Comparison of ENCODE assay signal across 8 cellular contexts in the genomic region with DNA sequence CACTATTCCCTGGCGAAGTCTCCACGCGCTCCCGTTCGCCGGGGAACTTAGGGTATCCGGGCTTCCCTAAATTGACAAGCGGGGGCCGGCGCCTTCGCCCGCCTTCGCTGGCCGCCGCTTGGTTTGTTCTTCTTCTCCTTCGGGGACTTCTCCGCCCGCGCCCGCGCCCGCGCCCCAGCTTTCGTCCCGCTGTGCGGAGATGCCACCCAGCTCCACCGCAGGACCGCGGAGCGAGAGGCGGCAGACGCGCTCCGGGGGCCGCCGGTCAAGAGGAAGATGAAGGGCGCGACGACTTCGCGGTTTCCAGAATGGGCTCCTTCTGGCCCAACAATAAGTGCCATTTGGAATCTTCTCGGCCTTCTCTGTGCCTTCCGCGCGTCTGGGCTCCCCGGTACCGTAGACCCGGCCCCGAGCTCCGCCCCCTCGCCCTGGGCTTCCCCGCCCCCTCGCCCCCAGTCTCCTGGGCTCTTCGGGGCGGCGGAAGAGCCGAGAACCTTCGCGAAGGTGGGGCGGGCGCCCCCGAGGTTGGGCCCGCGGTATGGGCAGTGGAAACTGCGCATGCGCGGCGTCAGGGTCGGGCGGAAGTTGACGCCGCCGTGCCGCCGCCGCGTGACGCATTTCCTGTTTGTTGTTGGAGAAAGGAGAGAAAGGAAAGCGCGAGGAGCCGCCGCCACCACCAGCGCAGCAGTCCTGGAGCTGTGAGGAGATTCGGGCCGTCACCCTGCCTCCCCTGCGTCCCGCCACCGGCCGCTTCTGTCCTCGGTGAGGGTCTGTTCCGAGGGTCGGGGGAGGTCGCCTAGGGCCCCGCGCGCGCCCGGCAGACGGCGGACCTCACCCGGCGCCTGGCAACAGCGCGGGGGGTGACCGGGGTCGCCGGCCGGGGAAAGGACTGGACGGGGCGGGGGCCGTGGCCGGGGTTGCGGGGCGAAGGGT. TPM values are rescaled to one million over a fixed set of nuclear protein-coding genes. Genes with fewer than 3 reads are reported as not detected.
DNase-seq lines count a peak whose midpoint lies in the region; ATAC-seq, FAIRE-seq and TF ChIP-seq lines count a peak whose summit lies in the region.

A gene (plus strand): TSS at position 622 of the 933 bp plus-strand sequence. CDS start 21,569 bp downstream, outside the sequence.

- peak within 1 kb of the TSS; percentile 83 to 93 for H3K4me3 ChIP-seq in kidney (ENCODE audit: low read length in 2 of 2)

- intact Hi-C loops in kidney (cut with DNase I) = no loop called here

- H3K4me1 ChIP-seq in kidney (ENCODE audit: control insufficient read depth in 1 of 2, insufficient read depth in 1 of 2, low read depth in 1 of 2, low read length in 2 of 2) = peaks cover 5 to 6% of the 10 kb centered on the region in 2 donors

- peak; percentile 77 to 82 for DNase-seq in AML-193 (lab: John Stamatoyannopoulos, UW)
- DNase-seq in NCI-H460 (ENCODE audit: extremely low read depth, low read depth) = peak; percentile 91
- DNase-seq in activated CD4-positive, alpha-beta T cell treated with anti-CD3 and anti-CD28 coated beads for 24 hours (ENCODE audit: low read depth in 2 of 2) = peak; percentile 89 to 92
- DNase-seq in cerebellum (ENCODE audit: low spot score) = peak; percentile 95
- DNase-seq in kidney = peak; percentile 98
- DNase-seq in stimulated activated CD4-positive, alpha-beta T cell treated with anti-CD3 and anti-CD28 coated beads, Interleukin-15, amount 100 ng/mL, for 1 hour (ENCODE audit: low read depth in 1 of 2, low spot score in 1 of 2) = peak; percentile 92 to 93

- H3K27ac ChIP-seq in kidney (ENCODE audit: low read depth in 2 of 2, low read length in 2 of 2) = peak within 1 kb of the TSS; percentile 94 to 98

- FAIRE-seq in kidney (lab: Jason Lieb, UNC) = no peak

- no peak for TF ChIP-seq CTCF in kidney (IDR thresholded peaks at IDR 0.05; ENCODE audit: borderline replicate concordance, extremely low read depth, insufficient read depth)

- no peaks in the 10 kb centered on the region for H3K36me3 ChIP-seq in kidney (ENCODE audit: control insufficient read depth in 1 of 2, insufficient read depth in 2 of 2, low read length in 2 of 2)

- peak; percentile 49 for TF ChIP-seq POLR2A in GM19099 (IDR thresholded peaks at IDR 0.05; ENCODE audit: extremely low read depth, insufficient read length, low read depth)

- H3K9me3 ChIP-seq in kidney (ENCODE audit: control insufficient read depth in 1 of 2, low read length in 2 of 2) = no peaks in the 10 kb centered on the region

- peak within 1 kb of the TSS; percentile 93 for H3K9ac ChIP-seq in kidney (ENCODE audit: low read length in 2 of 2)

- peak; percentile 56 for ATAC-seq in HG03378 (IDR thresholded peaks at IDR 0.05; ENCODE audit: unreplicated experiment)

RNA-seq across cellular contexts. Expression of the gene that starts here (rescaled TPM):
- total RNA-seq in NCI-H460 (2014; rRNA removed; shearing (Covaris generic)) = 75.4 and 101 TPM in 2 replicates
- 85.5 and 99.8 TPM in 2 replicates for polyA plus RNA-seq in NCI-H460 (2014; cell fraction: nucleus; rRNA removed)
- total RNA-seq in cerebellum (100 TPM), kidney (74.5 TPM)
- polyA plus RNA-seq in kidney (ENCODE audit: insufficient read depth, low read depth, low replicate concordance) = 86.8 TPM

Comparison
In these comparisons a context has a peak if more than half of its experiments do, and no peak if none do; other contexts are left out.
1. Peak in every context shown above with its lines: DNase-seq, ATAC-seq, H3K4me3 ChIP-seq and H3K27ac ChIP-seq.